27 cellular contexts compared by ENCODE assay signal in the genomic region with DNA sequence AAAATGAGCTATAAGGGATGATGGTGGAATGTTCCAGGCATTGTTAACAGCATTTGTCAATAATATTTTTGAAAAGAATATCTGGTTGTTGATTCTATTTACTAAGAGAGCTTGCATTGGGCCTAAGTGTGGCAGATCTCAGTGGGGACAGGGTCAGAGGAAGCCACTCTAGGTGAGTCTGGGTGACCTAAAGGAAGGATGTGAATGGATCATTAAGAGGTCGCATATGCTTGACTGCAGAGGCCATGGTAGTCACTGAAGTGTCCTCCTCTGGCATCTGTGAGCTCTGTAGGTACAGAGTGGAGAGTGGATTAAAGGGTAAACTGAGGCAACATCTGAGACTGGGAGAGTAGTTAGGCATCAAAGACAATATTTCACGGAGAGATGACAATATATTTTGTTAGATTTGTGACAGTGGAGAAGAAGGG.
"Had no signal": no experiment of that assay in that cellular context is flagged by ENCODE, and none has a peak within 500 bp of the region (broad histone marks: within the 10 kb centered on the region; RNA-seq: fewer than 3 reads in every experiment).

No MANE protein-coding gene starts in this region.

- H3K36me3 Mint-ChIP-seq: mesothelial cell of epicardium; naive B cell; natural killer cell; stimulated activated effector memory CD8-positive, alpha-beta T cell treated with anti-CD3 and anti-CD28 coated beads, Interleukin-12 subunit alpha, Interleukin-12 subunit beta, amount 100 ng/mL, for 72 hours had no signal

- H3K9me3 ChIP-seq: heart right ventricle, left lung, lower lobe of right lung, ovary, thyroid gland, transverse colon, upper lobe of left lung had no signal

- ATAC-seq: heart right ventricle; left colon; left lung; lower lobe of right lung; natural killer cell; right cardiac atrium; sciatic nerve; stimulated activated effector memory CD8-positive, alpha-beta T cell treated with anti-CD3 and anti-CD28 coated beads, Interleukin-12 subunit alpha, Interleukin-12 subunit beta, amount 100 ng/mL, for 72 hours; stimulated activated naive CD8-positive, alpha-beta T cell treated with anti-CD3 and anti-CD28 coated beads, Interleukin-15, amount 100 ng/mL, for 72 hours had no signal

- H3K9me3 Mint-ChIP-seq: naive B cell; natural killer cell; nephron progenitor cell; stimulated activated effector memory CD8-positive, alpha-beta T cell treated with anti-CD3 and anti-CD28 coated beads, Interleukin-12 subunit alpha, Interleukin-12 subunit beta, amount 100 ng/mL, for 72 hours; stimulated activated naive CD8-positive, alpha-beta T cell treated with anti-CD3 and anti-CD28 coated beads, Interleukin-15, amount 100 ng/mL, for 72 hours had no signal

- H3K4me3 Mint-ChIP-seq: mesothelial cell of epicardium; natural killer cell; nephron progenitor cell; stimulated activated effector memory CD8-positive, alpha-beta T cell treated with anti-CD3 and anti-CD28 coated beads, Interleukin-12 subunit alpha, Interleukin-12 subunit beta, amount 100 ng/mL, for 72 hours; stimulated activated naive CD8-positive, alpha-beta T cell treated with anti-CD3 and anti-CD28 coated beads, Interleukin-15, amount 100 ng/mL, for 72 hours had no signal

- H3K4me2 ChIP-seq: hepatocyte had no signal

- H3K4me1 Mint-ChIP-seq: stimulated activated naive CD8-positive, alpha-beta T cell treated with anti-CD3 and anti-CD28 coated beads, Interleukin-15, amount 100 ng/mL, for 72 hours had no signal

- H3K27ac ChIP-seq: heart right ventricle, hepatocyte, left lung, lower lobe of right lung, ovary, skin epidermis, thyroid gland, transverse colon, upper lobe of left lung had no signal

- H3K4me1 ChIP-seq: left lung, lower lobe of right lung, thyroid gland, transverse colon, upper lobe of left lung had no signal

- H3K36me3 ChIP-seq: heart right ventricle, left lung, lower lobe of right lung, ovary, thyroid gland, transverse colon, upper lobe of left lung had no signal

- H3K27me3 Mint-ChIP-seq: naive B cell; stimulated activated naive CD8-positive, alpha-beta T cell treated with anti-CD3 and anti-CD28 coated beads, Interleukin-15, amount 100 ng/mL, for 72 hours had no signal

- H3K4me3 ChIP-seq: heart right ventricle, hepatocyte, left lung, lower lobe of right lung, ovary, skin epidermis, thyroid gland, transverse colon, upper lobe of left lung had no signal

- H3K27me3 ChIP-seq: hepatocyte, left lung, ovary, thyroid gland, transverse colon, upper lobe of left lung had no signal

- DNase-seq: heart right ventricle; kidney; left colon; left lung; lower lobe of right lung; naive B cell; natural killer cell; nephron progenitor cell; ovary; retina; right cardiac atrium; stimulated activated CD4-positive, alpha-beta T cell treated with anti-CD3 and anti-CD28 coated beads, Interleukin-12 subunit alpha, Interleukin-12 subunit beta, amount 100 ng/mL, for 4 hours; stimulated activated CD4-positive, alpha-beta T cell treated with anti-CD3 and anti-CD28 coated beads, Interleukin-15, amount 100 ng/mL, for 24 hours; stimulated activated CD4-positive, alpha-beta T cell treated with anti-CD3 and anti-CD28 coated beads, Interleukin-2, amount 100 ng/mL, for 24 hours; stimulated activated CD4-positive, alpha-beta T cell treated with anti-CD3 and anti-CD28 coated beads, Interleukin-4, amount 100 ng/mL, for 24 hours; stimulated activated naive CD4-positive, alpha-beta T cell treated with Interleukin-2 at 50 U/mL for 16 hours; stimulated activated naive CD8-positive, alpha-beta T cell treated with anti-CD3 and anti-CD28 coated beads, Interleukin-15, amount 100 ng/mL, for 72 hours; substantia nigra; thyroid gland; transverse colon; upper lobe of left lung had no signal

- H3K27ac Mint-ChIP-seq: natural killer cell; nephron progenitor cell; progenitor cell of endocrine pancreas; stimulated activated effector memory CD8-positive, alpha-beta T cell treated with anti-CD3 and anti-CD28 coated beads, Interleukin-12 subunit alpha, Interleukin-12 subunit beta, amount 100 ng/mL, for 72 hours; stimulated activated naive CD8-positive, alpha-beta T cell treated with anti-CD3 and anti-CD28 coated beads, Interleukin-15, amount 100 ng/mL, for 72 hours had no signal
